Comparison of ENCODE assay signal across 17 cellular contexts in genomic region chr7:27925573-27926201, GRCh38.
DNase-seq lines count a peak whose midpoint lies in the region; ATAC-seq and TF ChIP-seq lines count a peak whose summit lies in the region.
"Had no signal": no experiment of that assay in that cellular context is flagged by ENCODE, and none has a peak within 500 bp of the region (broad histone marks: within the 10 kb centered on the region; RNA-seq: fewer than 3 reads in every experiment).

No MANE protein-coding gene starts in this region.

- no peak overlapping the region for H3K4me3 Mint-ChIP-seq in natural killer cell
- H3K4me3 Mint-ChIP-seq: activated CD4-positive, alpha-beta T cell treated with anti-CD3 and anti-CD28 coated beads for 36 hours had no signal

- ATAC-seq in GM18502 (IDR thresholded peaks at IDR 0.05; ENCODE audit: poor library complexity, unreplicated experiment) (peak; percentile 56), GM21423 (IDR thresholded peaks at IDR 0.05; ENCODE audit: unreplicated experiment) (peak; percentile 62), HG03159 (IDR thresholded peaks at IDR 0.05; ENCODE audit: unreplicated experiment) (peak; percentile 63), natural killer cell (no peak), HG03460 (IDR thresholded peaks at IDR 0.05; ENCODE audit: unreplicated experiment) (no peak)
- ATAC-seq: activated CD4-positive, alpha-beta T cell treated with anti-CD3 and anti-CD28 coated beads for 36 hours; HCT116 had no signal

- DNase-seq in natural killer cell: no peak
- no peak for DNase-seq in DMS79 (lab: John Stamatoyannopoulos, UW)
- no peak for DNase-seq in COR-L47 (lab: John Stamatoyannopoulos, UW)
- DNase-seq in GF-D8 (lab: John Stamatoyannopoulos, UW): no peak
- DNase-seq: activated CD4-positive, alpha-beta T cell treated with anti-CD3 and anti-CD28 coated beads for 36 hours; DMS79 treated with DMSO at 0.1 percent for 48 hours; effector CD8-positive, alpha-beta T cell; hippocampal formation; NCI-H2107; NCI-H82; small intestine; stomach had no signal

- TF ChIP-seq CTCF in natural killer cell (IDR thresholded peaks at IDR 0.05): no peak

- H3K9me3 Mint-ChIP-seq in natural killer cell: no peaks in the 10 kb centered on the region

- H3K27me3 Mint-ChIP-seq in natural killer cell (ENCODE audit: low read depth in 2 of 2): no peaks in the 10 kb centered on the region
- H3K27me3 Mint-ChIP-seq: activated CD4-positive, alpha-beta T cell treated with anti-CD3 and anti-CD28 coated beads for 36 hours had no signal

- intact Hi-C loops in natural killer cell (cut with micrococcal nuclease): no loop called here

- H3K27ac Mint-ChIP-seq in natural killer cell: peak overlapping the region; percentile 43 to 56
- H3K27ac Mint-ChIP-seq: activated CD4-positive, alpha-beta T cell treated with anti-CD3 and anti-CD28 coated beads for 36 hours had no signal

- no peaks in the 10 kb centered on the region for H3K36me3 Mint-ChIP-seq in natural killer cell

- peaks cover 41 to 45% of the 10 kb centered on the region in 2 donors for H3K4me1 Mint-ChIP-seq in natural killer cell
- H3K4me1 Mint-ChIP-seq: activated CD4-positive, alpha-beta T cell treated with anti-CD3 and anti-CD28 coated beads for 36 hours had no signal

Comparison
In these comparisons a context has a peak if more than half of its experiments do, and no peak if none do; other contexts are left out.
1. ATAC-seq: peak in GM18502 (single experiment), GM21423 (single experiment) and HG03159 (single experiment); none in natural killer cell (0 of 3) and HG03460 (single experiment).